8 cellular contexts compared by ENCODE assay signal in genomic region chr1:1943834-1944570, GRCh38. TPM values are rescaled to one million over a fixed set of nuclear protein-coding genes. Genes with fewer than 3 reads are reported as not detected.
A peak's percentile ranks its signal among the peaks of the same experiment; 100 is the strongest.
DNase-seq lines count a peak whose midpoint lies in the region; ATAC-seq and TF ChIP-seq lines count a peak whose summit lies in the region.

No MANE protein-coding gene starts in this region.

- DNase-seq in NAMALWA (ENCODE audit: low spot score) (peak; percentile 62), choroid plexus epithelial cell (ENCODE audit: low read depth) (peak; percentile 44), lung (ENCODE audit: low spot score) (no peak), kidney glomerular epithelial cell (lab: John Stamatoyannopoulos, UW) (no peak), NCI-H2107 treated with DMSO at 0.1 percent for 48 hours (lab: John Stamatoyannopoulos, UW; ENCODE audit: unreplicated experiment) (no peak)
- DNase-seq in activated CD4-positive, alpha-beta T cell treated with anti-CD3 and anti-CD28 coated beads for 1 hour, result peak; percentile 40
- DNase-seq in stimulated activated CD8-positive, alpha-beta memory T cell treated with anti-CD3 and anti-CD28 coated beads, Interleukin-2, amount 100 ng/mL, for 48 hours (ENCODE audit: low read depth in 2 of 2), result peak; percentile 42 to 45

- no peak overlapping the region for H3K27ac ChIP-seq in lung (ENCODE audit: low read depth in 1 of 2, low read length in 1 of 2)

- H3K36me3 ChIP-seq in ES-I3 (ENCODE audit: insufficient read depth, low read length), result no peaks in the 10 kb centered on the region
- no peaks in the 10 kb centered on the region for H3K36me3 ChIP-seq in lung (ENCODE audit: control insufficient read depth in 2 of 2, insufficient read depth in 2 of 2, low read length in 2 of 2)

- H3K4me3 ChIP-seq in choroid plexus epithelial cell (ENCODE audit: low read depth, low read length), result no peak overlapping the region
- no peak overlapping the region for H3K4me3 ChIP-seq in lung

- ATAC-seq in lung (ENCODE audit: insufficient read depth, low FRiP score), result peak; percentile 71

- TF ChIP-seq CTCF in choroid plexus epithelial cell (conservative IDR thresholded peaks at IDR 0.05; ENCODE audit: low read depth, low read length) (peak; percentile 82), lung (IDR thresholded peaks at IDR 0.05; ENCODE audit: control extremely low read depth, extremely low read depth) (peak; percentile 72)

- H3K9ac ChIP-seq in ES-I3 (ENCODE audit: low read depth, low read length), result peak overlapping the region; percentile 5; the same call in 1 of the 2 replicates

- H3K4me1 ChIP-seq in ES-I3 (ENCODE audit: insufficient read depth, low read length), result peaks cover 5% of the 10 kb centered on the region; the same call in 1 of the 2 replicates
- peaks cover 0 to 14% of the 10 kb centered on the region in 2 donors for H3K4me1 ChIP-seq in lung (ENCODE audit: control insufficient read depth in 2 of 2, insufficient read depth in 2 of 2, low read length in 2 of 2)

- WGBS in lung, 2 donors, result 9 to 24% methylated on average over 34 to 37 of the region's 37 CpGs

- no peaks in the 10 kb centered on the region for H3K27me3 ChIP-seq in lung (ENCODE audit: control insufficient read depth, insufficient read depth)

- H3K9me3 ChIP-seq in ES-I3 (ENCODE audit: control insufficient read depth, insufficient read depth, low read length), result no peaks in the 10 kb centered on the region
- H3K9me3 ChIP-seq in lung (ENCODE audit: control insufficient read depth in 2 of 2, insufficient read depth in 1 of 2, low read length in 1 of 2), result peaks cover 0 to 2% of the 10 kb centered on the region in 2 donors

RNA-seq across cellular contexts. Expression of gene TMEM52, which starts 24.9 kb away (rescaled TPM):
- 1 to 10 TPM in 1 of 2 donors, not detected in 1; 6.1 TPM for total RNA-seq in lung
- 1 to 10 TPM; 2.8 to 3.1 TPM for polyA plus RNA-seq in lung

RNA-seq across cellular contexts. Expression of gene CALML6, which starts 28.9 kb away (rescaled TPM):
- under 1 TPM; 0.17 to 0.55 TPM for total RNA-seq in lung
- polyA plus RNA-seq in lung, result under 1 TPM; 0.11 to 0.51 TPM

RNA-seq across cellular contexts. Expression of gene GNB1, which starts 53.1 kb away (rescaled TPM):
- total RNA-seq in lung, result 100 to 1,000 TPM; 160 to 338 TPM
- 100 to 1,000 TPM; 114 to 222 TPM for polyA plus RNA-seq in lung

RNA-seq across cellular contexts. Expression of gene CFAP74, which starts 59.6 kb away (rescaled TPM):
- total RNA-seq in lung, result 10 to 100 TPM in 1 of 2 donors, 1 to 10 TPM in 1; 7.3 to 20.8 TPM
- polyA plus RNA-seq in lung, result 1 to 10 TPM; 3.1 to 3.2 TPM

Comparison
In these comparisons a context has a peak if more than half of its experiments do, and no peak if none do; other contexts are left out.
1. DNase-seq: peak in NAMALWA (single experiment), activated CD4-positive, alpha-beta T cell treated with anti-CD3 and anti-CD28 coated beads for 1 hour (single experiment), choroid plexus epithelial cell (single experiment) and stimulated activated CD8-positive, alpha-beta memory T cell treated with anti-CD3 and anti-CD28 coated beads, Interleukin-2, amount 100 ng/mL, for 48 hours (2 of 2); none in lung (single experiment), kidney glomerular epithelial cell (single experiment) and NCI-H2107 treated with DMSO at 0.1 percent for 48 hours (single experiment).